In genomic region chr5:118033686-118034338, GRCh38 we compare ENCODE assay signal across 18 cellular contexts.
DNase-seq lines count a peak whose midpoint lies in the region; ATAC-seq and TF ChIP-seq lines count a peak whose summit lies in the region.
"Had no signal": no experiment of that assay in that cellular context is flagged by ENCODE, and none has a peak within 500 bp of the region (broad histone marks: within the 10 kb centered on the region; RNA-seq: fewer than 3 reads in every experiment).

No MANE protein-coding gene starts in this region.

- TF ChIP-seq CTCF in natural killer cell (IDR thresholded peaks at IDR 0.05) (no peak), spleen (IDR thresholded peaks at IDR 0.05 in 8 of 11, conservative IDR thresholded peaks at IDR 0.05 in 3 of 11) (no peak)

- WGBS in spleen, 5 donors, result 88 to 96% (median 94%) methylated on average over 24 to 31 of the region's 31 CpGs

- no peaks in the 10 kb centered on the region for H3K36me3 ChIP-seq in spleen

- no peaks in the 10 kb centered on the region for H3K4me1 ChIP-seq in spleen

- no peaks in the 10 kb centered on the region for H3K27me3 ChIP-seq in spleen (replicated peaks in 1 of 7)

- DNase-seq in activated naive CD4-positive, alpha-beta T cell treated with anti-CD3 and anti-CD28 coated beads, Interleukin-2, amount 50 U/mL, for 16 hours, result peak; percentile 8
- no peak for DNase-seq in activated naive CD4-positive, alpha-beta T cell treated with anti-CD3 and anti-CD28 coated beads, Interleukin-2, amount 10 ng/mL, durations not matched to agents 7 days and 5 days
- DNase-seq in natural killer cell treated with Interleukin-12 subunit alpha and Interleukin-12 subunit beta and Interleukin-15 and Interleukin-18, amount 100 ng/mL, for 72 hours (ENCODE audit: low spot score), result peak; percentile 60
- DNase-seq in natural killer cell (no peak), mesenteric fat pad (ENCODE audit: low spot score) (peak; percentile 88), spleen (peak; percentile 72)
- no peak for DNase-seq in stimulated activated CD4-positive, alpha-beta T cell treated with anti-CD3 and anti-CD28 coated beads, Interleukin-4, amount 100 ng/mL, for 4 hours
- DNase-seq: COR-L47, DMS153, DMS79 treated with DMSO at 0.1 percent for 48 hours, GDM1, HCEC 1CT, HFFc6 had no signal

- intact Hi-C loops in natural killer cell (cut with micrococcal nuclease) (no loop called here), spleen (cut with DNase I; ENCODE audit: low total_unique reads) (no loop called here)

- no peaks in the 10 kb centered on the region for H3K27me3 Mint-ChIP-seq in activated naive CD4-positive, alpha-beta T cell treated with anti-CD3 and anti-CD28 coated beads, Interleukin-2, amount 10 ng/mL, durations not matched to agents 7 days and 5 days
- H3K27me3 Mint-ChIP-seq in natural killer cell treated with Interleukin-12 subunit alpha and Interleukin-12 subunit beta and Interleukin-15 and Interleukin-18, amount 100 ng/mL, for 72 hours, result no peaks in the 10 kb centered on the region
- no peaks in the 10 kb centered on the region for H3K27me3 Mint-ChIP-seq in natural killer cell (ENCODE audit: low read depth in 2 of 2)

- no peak overlapping the region for H3K27ac Mint-ChIP-seq in activated naive CD4-positive, alpha-beta T cell treated with anti-CD3 and anti-CD28 coated beads, Interleukin-2, amount 10 ng/mL, durations not matched to agents 7 days and 5 days
- no peak overlapping the region for H3K27ac Mint-ChIP-seq in natural killer cell treated with Interleukin-12 subunit alpha and Interleukin-12 subunit beta and Interleukin-15 and Interleukin-18, amount 100 ng/mL, for 72 hours
- no peak overlapping the region for H3K27ac Mint-ChIP-seq in natural killer cell
- H3K27ac Mint-ChIP-seq: CD14-positive monocyte; CD8-positive, alpha-beta T cell; HFFc6 had no signal

- H3K9me3 Mint-ChIP-seq in activated naive CD4-positive, alpha-beta T cell treated with anti-CD3 and anti-CD28 coated beads, Interleukin-2, amount 10 ng/mL, durations not matched to agents 7 days and 5 days, result peaks cover 12% of the 10 kb centered on the region
- H3K9me3 Mint-ChIP-seq in natural killer cell treated with Interleukin-12 subunit alpha and Interleukin-12 subunit beta and Interleukin-15 and Interleukin-18, amount 100 ng/mL, for 72 hours, result peaks cover 7% of the 10 kb centered on the region
- H3K9me3 Mint-ChIP-seq in natural killer cell, result peaks cover 11 to 20% of the 10 kb centered on the region in 2 donors

- ATAC-seq in natural killer cell treated with Interleukin-12 subunit alpha and Interleukin-12 subunit beta and Interleukin-15 and Interleukin-18, amount 100 ng/mL, for 72 hours, result no peak
- ATAC-seq in natural killer cell, result no peak
- ATAC-seq in HG03097 (IDR thresholded peaks at IDR 0.05; ENCODE audit: low FRiP score, unreplicated experiment), result no peak
- ATAC-seq: CD8-positive, alpha-beta T cell had no signal

- no peak overlapping the region for H3K27ac ChIP-seq in spleen
- H3K27ac ChIP-seq: 22Rv1, HL-60 had no signal

- peaks cover 0 to 25% (median 9%) of the 10 kb centered on the region in 8 donors for H3K9me3 ChIP-seq in spleen

- no peak overlapping the region for H3K4me3 Mint-ChIP-seq in activated naive CD4-positive, alpha-beta T cell treated with anti-CD3 and anti-CD28 coated beads, Interleukin-2, amount 10 ng/mL, durations not matched to agents 7 days and 5 days
- H3K4me3 Mint-ChIP-seq in natural killer cell treated with Interleukin-12 subunit alpha and Interleukin-12 subunit beta and Interleukin-15 and Interleukin-18, amount 100 ng/mL, for 72 hours, result no peak overlapping the region
- no peak overlapping the region for H3K4me3 Mint-ChIP-seq in natural killer cell
- H3K4me3 Mint-ChIP-seq: CD14-positive monocyte; CD8-positive, alpha-beta T cell; HFFc6 had no signal

- no peak for TF ChIP-seq POLR2A in spleen (IDR thresholded peaks at IDR 0.05)

- CTCF ChIA-PET in activated naive CD4-positive, alpha-beta T cell treated with anti-CD3 and anti-CD28 coated beads, Interleukin-2, amount 10 ng/mL, durations not matched to agents 7 days and 5 days (lab: Charles Lee), result no interaction called here

- no peak overlapping the region for H3K4me3 ChIP-seq in spleen

- no peaks in the 10 kb centered on the region for H3K36me3 Mint-ChIP-seq in activated naive CD4-positive, alpha-beta T cell treated with anti-CD3 and anti-CD28 coated beads, Interleukin-2, amount 10 ng/mL, durations not matched to agents 7 days and 5 days
- H3K36me3 Mint-ChIP-seq in natural killer cell treated with Interleukin-12 subunit alpha and Interleukin-12 subunit beta and Interleukin-15 and Interleukin-18, amount 100 ng/mL, for 72 hours, result no peaks in the 10 kb centered on the region
- no peaks in the 10 kb centered on the region for H3K36me3 Mint-ChIP-seq in natural killer cell
- H3K36me3 Mint-ChIP-seq: CD14-positive monocyte; CD8-positive, alpha-beta T cell had no signal

- H3K4me1 Mint-ChIP-seq in activated naive CD4-positive, alpha-beta T cell treated with anti-CD3 and anti-CD28 coated beads, Interleukin-2, amount 10 ng/mL, durations not matched to agents 7 days and 5 days, result no peaks in the 10 kb centered on the region
- H3K4me1 Mint-ChIP-seq in natural killer cell treated with Interleukin-12 subunit alpha and Interleukin-12 subunit beta and Interleukin-15 and Interleukin-18, amount 100 ng/mL, for 72 hours (ENCODE audit: low read depth in 2 of 2), result no peaks in the 10 kb centered on the region
- H3K4me1 Mint-ChIP-seq in natural killer cell, result no peaks in the 10 kb centered on the region
- H3K4me1 Mint-ChIP-seq: CD14-positive monocyte had no signal

Comparison
In these comparisons a context has a peak if more than half of its experiments do, and no peak if none do; other contexts are left out.
1. DNase-seq: peak in activated naive CD4-positive, alpha-beta T cell treated with anti-CD3 and anti-CD28 coated beads, Interleukin-2, amount 50 U/mL, for 16 hours (single experiment), natural killer cell treated with Interleukin-12 subunit alpha and Interleukin-12 subunit beta and Interleukin-15 and Interleukin-18, amount 100 ng/mL, for 72 hours (single experiment), mesenteric fat pad (single experiment) and spleen (single experiment); none in activated naive CD4-positive, alpha-beta T cell treated with anti-CD3 and anti-CD28 coated beads, Interleukin-2, amount 10 ng/mL, durations not matched to agents 7 days and 5 days (single experiment), natural killer cell (single experiment) and stimulated activated CD4-positive, alpha-beta T cell treated with anti-CD3 and anti-CD28 coated beads, Interleukin-4, amount 100 ng/mL, for 4 hours (0 of 2).